ENCODE assay signal across 21 cellular contexts in genomic region chr13:112846411-112847115, GRCh38.
"Had no signal": no experiment of that assay in that cellular context is flagged by ENCODE, and none has a peak within 500 bp of the region (broad histone marks: within the 10 kb centered on the region; RNA-seq: fewer than 3 reads in every experiment).

No MANE protein-coding gene starts in this region.

- ATAC-seq: heart left ventricle; left lobe of liver; natural killer cell treated with Interleukin-12 subunit alpha and Interleukin-12 subunit beta and Interleukin-15 and Interleukin-18, amount 100 ng/mL, for 72 hours; right cardiac atrium; stimulated activated memory B cell treated with anti-CD40 and anti-IgM and Interleukin-4, amounts not matched to agents 10 μg/mL and 1 μg/mL and 100 μg/mL, for 72 hours had no signal

- H3K27ac Mint-ChIP-seq: memory B cell; mesothelial cell of epicardium; natural killer cell treated with Interleukin-12 subunit alpha and Interleukin-12 subunit beta and Interleukin-15 and Interleukin-18, amount 100 ng/mL, for 72 hours; progenitor cell of endocrine pancreas; stimulated activated memory B cell treated with anti-CD40 and anti-IgM and Interleukin-4, amounts not matched to agents 10 μg/mL and 1 μg/mL and 100 μg/mL, for 72 hours; stimulated activated naive CD8-positive, alpha-beta T cell treated with anti-CD3 and anti-CD28 coated beads, Interleukin-15, Interleukin-2, amounts not matched to agents 100 ng/mL and 50 ng/mL, for 24 hours had no signal

- H3K4me3 Mint-ChIP-seq: endodermal cell; memory B cell; mesothelial cell of epicardium; natural killer cell treated with Interleukin-12 subunit alpha and Interleukin-12 subunit beta and Interleukin-15 and Interleukin-18, amount 100 ng/mL, for 72 hours; stimulated activated memory B cell treated with anti-CD40 and anti-IgM and Interleukin-4, amounts not matched to agents 10 μg/mL and 1 μg/mL and 100 μg/mL, for 72 hours; stimulated activated naive CD8-positive, alpha-beta T cell treated with anti-CD3 and anti-CD28 coated beads, Interleukin-15, Interleukin-2, amounts not matched to agents 100 ng/mL and 50 ng/mL, for 24 hours had no signal

- H3K27me3 Mint-ChIP-seq: memory B cell; natural killer cell treated with Interleukin-12 subunit alpha and Interleukin-12 subunit beta and Interleukin-15 and Interleukin-18, amount 100 ng/mL, for 72 hours; progenitor cell of endocrine pancreas; stimulated activated memory B cell treated with anti-CD40 and anti-IgM and Interleukin-4, amounts not matched to agents 10 μg/mL and 1 μg/mL and 100 μg/mL, for 72 hours; stimulated activated naive CD8-positive, alpha-beta T cell treated with anti-CD3 and anti-CD28 coated beads, Interleukin-15, Interleukin-2, amounts not matched to agents 100 ng/mL and 50 ng/mL, for 24 hours had no signal

- DNase-seq: effector CD4-positive, alpha-beta T cell; endodermal cell; erythroblast; foreskin melanocyte; heart left ventricle; hippocampal formation; kidney glomerular epithelial cell; ovary; right cardiac atrium; stimulated activated CD4-positive, alpha-beta T cell treated with anti-CD3 and anti-CD28 coated beads, Interleukin-15, amount 100 ng/mL, for 24 hours; stimulated activated CD4-positive, alpha-beta T cell treated with anti-CD3 and anti-CD28 coated beads, Interleukin-1b, Interleukin-23, amount 100 ng/mL, for 48 hours; stimulated activated CD4-positive, alpha-beta T cell treated with anti-CD3 and anti-CD28 coated beads, Interleukin-4, amount 100 ng/mL, for 24 hours; tibial artery; upper lobe of left lung had no signal

- H3K9me3 Mint-ChIP-seq: endodermal cell; memory B cell; natural killer cell treated with Interleukin-12 subunit alpha and Interleukin-12 subunit beta and Interleukin-15 and Interleukin-18, amount 100 ng/mL, for 72 hours; stimulated activated naive CD8-positive, alpha-beta T cell treated with anti-CD3 and anti-CD28 coated beads, Interleukin-15, Interleukin-2, amounts not matched to agents 100 ng/mL and 50 ng/mL, for 24 hours had no signal

- H3K4me1 Mint-ChIP-seq: memory B cell; stimulated activated memory B cell treated with anti-CD40 and anti-IgM and Interleukin-4, amounts not matched to agents 10 μg/mL and 1 μg/mL and 100 μg/mL, for 72 hours had no signal
